1 cellular context compared by ENCODE assay signal in the genomic region with DNA sequence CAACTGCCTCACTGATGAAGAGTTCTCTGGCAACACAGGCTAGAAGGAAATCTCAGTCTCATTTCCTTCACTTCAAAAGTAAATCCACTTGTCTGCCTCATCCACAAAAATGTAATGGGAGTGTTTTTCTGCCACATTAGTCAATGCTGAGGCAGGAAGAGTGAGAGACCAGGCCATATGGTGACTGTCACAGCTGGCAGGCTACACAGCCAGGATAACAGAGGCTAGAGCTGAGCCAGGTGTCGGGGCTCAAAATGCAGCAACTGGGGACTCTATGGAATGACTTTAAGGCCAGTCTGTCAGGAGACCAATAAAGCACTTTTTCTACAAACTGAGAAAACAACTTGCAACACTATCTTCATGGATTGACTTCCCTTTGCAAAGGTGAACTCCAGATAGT.
TF ChIP-seq lines count a peak whose summit lies in the region.

No MANE protein-coding gene starts in this region.

TF ChIP-seq in H1, 55 proteins besides CTCF, POLR2A, EP300 and RAD21 (continued from another document):
- TF ChIP-seq ATF3 (IDR thresholded peaks at IDR 0.05; ENCODE audit: insufficient read depth, low read depth, low read length), result no peak
- no peak for TF ChIP-seq RNF2 (IDR thresholded peaks at IDR 0.05; ENCODE audit: borderline replicate concordance, low read depth, low read length, missing control alignments, poor library complexity, severe bottlenecking)
- TF ChIP-seq, protein P1, sequence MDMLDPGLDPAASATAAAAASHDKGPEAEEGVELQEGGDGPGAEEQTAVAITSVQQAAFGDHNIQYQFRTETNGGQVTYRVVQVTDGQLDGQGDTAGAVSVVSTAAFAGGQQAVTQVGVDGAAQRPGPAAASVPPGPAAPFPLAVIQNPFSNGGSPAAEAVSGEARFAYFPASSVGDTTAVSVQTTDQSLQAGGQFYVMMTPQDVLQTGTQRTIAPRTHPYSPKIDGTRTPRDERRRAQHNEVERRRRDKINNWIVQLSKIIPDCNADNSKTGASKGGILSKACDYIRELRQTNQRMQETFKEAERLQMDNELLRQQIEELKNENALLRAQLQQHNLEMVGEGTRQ (IDR thresholded peaks at IDR 0.05; ENCODE audit: low read length), result no peak
- no peak for TF ChIP-seq NANOG (IDR thresholded peaks at IDR 0.05; ENCODE audit: insufficient read depth, low read depth, low read length, poor library complexity, severe bottlenecking)
- TF ChIP-seq CBX8 (IDR thresholded peaks at IDR 0.05; ENCODE audit: borderline replicate concordance, low read depth, low read length), result no peak
- TF ChIP-seq CHD1 (IDR thresholded peaks at IDR 0.05; ENCODE audit: low read depth, low read length), result no peak
- TF ChIP-seq SIX5 (IDR thresholded peaks at IDR 0.05; ENCODE audit: low read depth, low read length), result no peak
- no peak for TF ChIP-seq POU5F1 (IDR thresholded peaks at IDR 0.05; ENCODE audit: low read depth, low read length)
- no peak for TF ChIP-seq ZNF274 (IDR thresholded peaks at IDR 0.05; ENCODE audit: borderline replicate concordance, extremely low read depth, low read length)
- no peak for TF ChIP-seq SIRT6 (IDR thresholded peaks at IDR 0.05; ENCODE audit: low read length)
- no peak for TF ChIP-seq NRF1 (IDR thresholded peaks at IDR 0.05; ENCODE audit: low read depth, low read length)
- TF ChIP-seq EZH2 (IDR thresholded peaks at IDR 0.05; ENCODE audit: low read depth, low read length, severe bottlenecking), result no peak
- TF ChIP-seq, protein P2, sequence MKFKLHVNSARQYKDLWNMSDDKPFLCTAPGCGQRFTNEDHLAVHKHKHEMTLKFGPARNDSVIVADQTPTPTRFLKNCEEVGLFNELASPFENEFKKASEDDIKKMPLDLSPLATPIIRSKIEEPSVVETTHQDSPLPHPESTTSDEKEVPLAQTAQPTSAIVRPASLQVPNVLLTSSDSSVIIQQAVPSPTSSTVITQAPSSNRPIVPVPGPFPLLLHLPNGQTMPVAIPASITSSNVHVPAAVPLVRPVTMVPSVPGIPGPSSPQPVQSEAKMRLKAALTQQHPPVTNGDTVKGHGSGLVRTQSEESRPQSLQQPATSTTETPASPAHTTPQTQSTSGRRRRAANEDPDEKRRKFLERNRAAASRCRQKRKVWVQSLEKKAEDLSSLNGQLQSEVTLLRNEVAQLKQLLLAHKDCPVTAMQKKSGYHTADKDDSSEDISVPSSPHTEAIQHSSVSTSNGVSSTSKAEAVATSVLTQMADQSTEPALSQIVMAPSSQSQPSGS (IDR thresholded peaks at IDR 0.05; ENCODE audit: low read length), result no peak
- no peak for TF ChIP-seq ASH2L (IDR thresholded peaks at IDR 0.05; ENCODE audit: low read length)
